19 cellular contexts compared by ENCODE assay signal in genomic region chrX:136712631-136713030, GRCh38.
A peak's percentile ranks its signal among the peaks of the same experiment; 100 is the strongest.
DNase-seq lines count a peak whose midpoint lies in the region; ATAC-seq and TF ChIP-seq lines count a peak whose summit lies in the region.
"Had no signal": no experiment of that assay in that cellular context is flagged by ENCODE, and none has a peak within 500 bp of the region (broad histone marks: within the 10 kb centered on the region; RNA-seq: fewer than 3 reads in every experiment).

No MANE protein-coding gene starts in this region.

- no peak for ATAC-seq in activated T-cell treated with anti-CD3 and anti-CD28 coated beads, Interleukin-2, amount 50 U/mL, for 72 hours (replicated peaks in 1 of 2)
- no peak; the same call in 2 of the 3 replicates for ATAC-seq in GM23338
- ATAC-seq: GM12878, HepG2 had no signal

- H2AFZ ChIP-seq in GM23338 = no peak overlapping the region
- H2AFZ ChIP-seq: PC-9 had no signal

- peaks cover 3% of the 10 kb centered on the region in 2 donors for H3K36me3 Mint-ChIP-seq in activated T-cell treated with anti-CD3 and anti-CD28 coated beads, Interleukin-2, amount 50 U/mL, for 72 hours (ENCODE audit: insufficient read depth in 2 of 2)
- no peaks in the 10 kb centered on the region for H3K36me3 Mint-ChIP-seq in GM23338 (ENCODE audit: low read depth)
- H3K36me3 Mint-ChIP-seq in activated T-helper 1 cell treated with anti-CD3 and anti-CD28 coated beads, Interleukin-12 subunit alpha, Interleukin-12 subunit beta, Interleukin-2, Interleukin-4 antibody, amounts not matched to agents 30 ng/mL and 10 ng/mL and 1 ng/mL, durations not matched to agents 14 hours and 24 hours and 36 hours (ENCODE audit: low read depth) = peaks cover 3% of the 10 kb centered on the region

- H3K79me2 ChIP-seq in GM23338 (replicated peaks; ENCODE audit: insufficient read depth) = no peaks in the 10 kb centered on the region

- no peaks in the 10 kb centered on the region for H4K20me1 ChIP-seq in GM23338 (replicated peaks; ENCODE audit: insufficient read depth)

- H3K27me3 ChIP-seq in GM23338 (ENCODE audit: insufficient read depth) = no peaks in the 10 kb centered on the region
- H3K27me3 ChIP-seq: SJSA1 had no signal

- H3K27ac ChIP-seq in GM23338 (ENCODE audit: low read depth) = no peak overlapping the region
- H3K27ac ChIP-seq: PC-9, SJSA1 had no signal

- H3K4me1 Mint-ChIP-seq in activated T-cell treated with anti-CD3 and anti-CD28 coated beads, Interleukin-2, amount 50 U/mL, for 72 hours (ENCODE audit: low read depth) = peaks cover 74% of the 10 kb centered on the region
- peaks cover 8% of the 10 kb centered on the region; the same call in 2 of the 3 replicates for H3K4me1 Mint-ChIP-seq in GM23338
- H3K4me1 Mint-ChIP-seq in activated T-helper 1 cell treated with anti-CD3 and anti-CD28 coated beads, Interleukin-12 subunit alpha, Interleukin-12 subunit beta, Interleukin-2, Interleukin-4 antibody, amounts not matched to agents 30 ng/mL and 10 ng/mL and 1 ng/mL, durations not matched to agents 14 hours and 24 hours and 36 hours (ENCODE audit: low read depth) = peaks cover 66% of the 10 kb centered on the region

- peak overlapping the region; percentile 76 for H3K27ac Mint-ChIP-seq in activated T-cell treated with anti-CD3 and anti-CD28 coated beads, Interleukin-2, amount 50 U/mL, for 72 hours
- H3K27ac Mint-ChIP-seq in GM23338 = no peak overlapping the region
- peak overlapping the region; percentile 67 for H3K27ac Mint-ChIP-seq in activated T-helper 1 cell treated with anti-CD3 and anti-CD28 coated beads, Interleukin-12 subunit alpha, Interleukin-12 subunit beta, Interleukin-2, Interleukin-4 antibody, amounts not matched to agents 30 ng/mL and 10 ng/mL and 1 ng/mL, durations not matched to agents 14 hours and 24 hours and 36 hours

- no peak overlapping the region for H3K4me3 Mint-ChIP-seq in activated T-cell treated with anti-CD3 and anti-CD28 coated beads, Interleukin-2, amount 50 U/mL, for 72 hours
- no peak overlapping the region for H3K4me3 Mint-ChIP-seq in GM23338
- H3K4me3 Mint-ChIP-seq in activated T-helper 1 cell treated with anti-CD3 and anti-CD28 coated beads, Interleukin-12 subunit alpha, Interleukin-12 subunit beta, Interleukin-2, Interleukin-4 antibody, amounts not matched to agents 30 ng/mL and 10 ng/mL and 1 ng/mL, durations not matched to agents 14 hours and 24 hours and 36 hours = peak overlapping the region; percentile 19

- no peak overlapping the region for H3K4me3 ChIP-seq in GM23338
- H3K4me3 ChIP-seq in iPS-18c (ENCODE audit: insufficient read depth, low read depth, low read length) = peak overlapping the region; percentile 20; the same call in 1 of the 2 replicates
- H3K4me3 ChIP-seq: GM12878, PC-9, SJSA1 had no signal

- TF ChIP-seq CTCF in GM23338 (conservative IDR thresholded peaks at IDR 0.05; ENCODE audit: low read depth in 2 of 2) = no peak

- H3K9me3 Mint-ChIP-seq in activated T-cell treated with anti-CD3 and anti-CD28 coated beads, Interleukin-2, amount 50 U/mL, for 72 hours = no peaks in the 10 kb centered on the region
- no peaks in the 10 kb centered on the region for H3K9me3 Mint-ChIP-seq in GM23338
- no peaks in the 10 kb centered on the region for H3K9me3 Mint-ChIP-seq in activated T-helper 1 cell treated with anti-CD3 and anti-CD28 coated beads, Interleukin-12 subunit alpha, Interleukin-12 subunit beta, Interleukin-2, Interleukin-4 antibody, amounts not matched to agents 30 ng/mL and 10 ng/mL and 1 ng/mL, durations not matched to agents 14 hours and 24 hours and 36 hours

- no peak overlapping the region for H3K4me2 ChIP-seq in GM23338
- H3K4me2 ChIP-seq: PC-9 had no signal

- no peaks in the 10 kb centered on the region for H3K9me3 ChIP-seq in iPS-18c (ENCODE audit: control insufficient read depth, insufficient read depth, low read length)
- H3K9me3 ChIP-seq: SJSA1 had no signal

- no peak for DNase-seq in activated T-cell treated with anti-CD3 and anti-CD28 coated beads, Interleukin-2, amount 50 U/mL, for 72 hours
- DNase-seq in activated T-cell treated with anti-CD3 and anti-CD28 coated beads for 4 hours (no peak), GM23338 (ENCODE audit: low spot score) (peak; percentile 38), midbrain (lab: John Stamatoyannopoulos, UW) (no peak), GM19238 (ENCODE audit: insufficient read length, low spot score) (no peak)
- no peak for DNase-seq in activated T-helper 1 cell treated with anti-CD3 and anti-CD28 coated beads, Interleukin-12 subunit alpha, Interleukin-12 subunit beta, Interleukin-2, Interleukin-4 antibody, amounts not matched to agents 30 ng/mL and 10 ng/mL and 1 ng/mL, durations not matched to agents 14 hours and 24 hours and 36 hours (ENCODE audit: low spot score)
- no peak for DNase-seq in stimulated activated naive CD4-positive, alpha-beta T cell treated with Interleukin-2 at 50 U/mL for 16 hours (lab: John Stamatoyannopoulos, UW)
- DNase-seq: DND-41, KG1, NCI-H1048, NCI-H1436 treated with DMSO at 0.1 percent for 48 hours, NCI-H2081 treated with DMSO at 0.1 percent for 48 hours, NCI-H510A treated with DMSO at 0.1 percent for 48 hours, NCI-H82, PC-9 had no signal

- intact Hi-C loops in activated T-helper 1 cell treated with anti-CD3 and anti-CD28 coated beads, Interleukin-12 subunit alpha, Interleukin-12 subunit beta, Interleukin-2, Interleukin-4 antibody, amounts not matched to agents 30 ng/mL and 10 ng/mL and 1 ng/mL, durations not matched to agents 14 hours and 24 hours and 36 hours (cut with micrococcal nuclease) = loop anchor here (2.0 to 10.0 kb wide), 4 partner anchors 18 to 342 kb away; partner anchors contain the start of gene HTATSF1

- H3K27me3 Mint-ChIP-seq in activated T-cell treated with anti-CD3 and anti-CD28 coated beads, Interleukin-2, amount 50 U/mL, for 72 hours (ENCODE audit: low read depth) = peaks cover 4% of the 10 kb centered on the region
- no peaks in the 10 kb centered on the region for H3K27me3 Mint-ChIP-seq in GM23338 (ENCODE audit: insufficient read depth, low read depth, poor library complexity)
- no peaks in the 10 kb centered on the region for H3K27me3 Mint-ChIP-seq in activated T-helper 1 cell treated with anti-CD3 and anti-CD28 coated beads, Interleukin-12 subunit alpha, Interleukin-12 subunit beta, Interleukin-2, Interleukin-4 antibody, amounts not matched to agents 30 ng/mL and 10 ng/mL and 1 ng/mL, durations not matched to agents 14 hours and 24 hours and 36 hours (ENCODE audit: insufficient read depth)

- no peaks in the 10 kb centered on the region for H3F3A ChIP-seq in GM23338 (replicated peaks; ENCODE audit: low read depth)

- peaks cover 6% of the 10 kb centered on the region; the same call in 1 of the 2 replicates for H3K4me1 ChIP-seq in GM23338 (ENCODE audit: insufficient read depth)

- H3K9me2 ChIP-seq in GM23338 (ENCODE audit: insufficient read depth) = no peaks in the 10 kb centered on the region

- H3K36me3 ChIP-seq in GM23338 (ENCODE audit: insufficient read depth) = no peaks in the 10 kb centered on the region
- H3K36me3 ChIP-seq: SJSA1 had no signal

TF ChIP-seq in GM23338, 12 proteins besides CTCF, POLR2A, EP300 and RAD21 (continues in another document):
- TF ChIP-seq JUNB (IDR thresholded peaks at IDR 0.05; ENCODE audit: unreplicated experiment) (no peak), EZH2phosphoT487 (IDR thresholded peaks at IDR 0.05; ENCODE audit: unreplicated experiment) (no peak), STAT1 (IDR thresholded peaks at IDR 0.05; ENCODE audit: unreplicated experiment) (no peak), ZNF331 (CRISPR knock-in tag; IDR thresholded peaks at IDR 0.05; ENCODE audit: low read depth) (no peak), CREB1 (CRISPR knock-in tag; IDR thresholded peaks at IDR 0.05; ENCODE audit: low read depth) (no peak), POLR2AphosphoS5 (IDR thresholded peaks at IDR 0.05; ENCODE audit: low read depth) (no peak), NANOG (IDR thresholded peaks at IDR 0.05; ENCODE audit: borderline replicate concordance) (no peak), EZH2 (IDR thresholded peaks at IDR 0.05; ENCODE audit: low read depth, unreplicated experiment) (no peak)
